8 cellular contexts compared by ENCODE assay signal in genomic region chr5:141558150-141558549, GRCh38.
DNase-seq lines count a peak whose midpoint lies in the region; ATAC-seq and TF ChIP-seq lines count a peak whose summit lies in the region.

No MANE protein-coding gene starts in this region.

- H3K27ac ChIP-seq in breast epithelium (peak overlapping the region; percentile 83 to 87), muscle layer of colon (ENCODE audit: low read depth, low read length) (peak overlapping the region; percentile 88), ovary (peak overlapping the region in 1 of 2 donors; percentile 39)

- no peak for TF ChIP-seq EP300 in ovary (IDR thresholded peaks at IDR 0.05)

- H3K4me1 ChIP-seq in breast epithelium: peaks cover 0 to 3% of the 10 kb centered on the region in 2 donors
- peaks cover 35% of the 10 kb centered on the region for H3K4me1 ChIP-seq in muscle layer of colon (ENCODE audit: insufficient read depth, low read length)
- peaks cover 2% of the 10 kb centered on the region for H3K4me1 ChIP-seq in ovary (ENCODE audit: insufficient read depth)

- peak; percentile 6 for ATAC-seq in HG03354 (IDR thresholded peaks at IDR 0.05; ENCODE audit: poor library complexity, severe bottlenecking, unreplicated experiment)

- peak overlapping the region in 1 of 7 donors; percentile 78 for H3K27ac Mint-ChIP-seq in CD14-positive monocyte

- TF ChIP-seq CTCF in CD14-positive monocyte (IDR thresholded peaks at IDR 0.05) (peak; percentile 53), breast epithelium (IDR thresholded peaks at IDR 0.05) (no peak), foreskin fibroblast (IDR thresholded peaks at IDR 0.05; ENCODE audit: low read depth, low read length) (no peak), ovary (IDR thresholded peaks at IDR 0.05) (no peak)

- H3K9me3 Mint-ChIP-seq in CD14-positive monocyte: no peaks in the 10 kb centered on the region

- no peak overlapping the region for H3K9ac ChIP-seq in muscle layer of colon (ENCODE audit: low read length)

- H3K36me3 ChIP-seq in breast epithelium: no peaks in the 10 kb centered on the region
- no peaks in the 10 kb centered on the region for H3K36me3 ChIP-seq in muscle layer of colon (ENCODE audit: insufficient read depth, low read length)
- H3K36me3 ChIP-seq in ovary: no peaks in the 10 kb centered on the region

- H3K36me3 Mint-ChIP-seq in CD14-positive monocyte: peaks cover 85 to 98% of the 10 kb centered on the region in 2 donors

- TF ChIP-seq POLR2A in breast epithelium (IDR thresholded peaks at IDR 0.05) (no peak), ovary (IDR thresholded peaks at IDR 0.05) (no peak)

- no peaks in the 10 kb centered on the region for H3K27me3 ChIP-seq in breast epithelium
- no peaks in the 10 kb centered on the region for H3K27me3 ChIP-seq in muscle layer of colon (ENCODE audit: control insufficient read depth in 1 of 2, insufficient read depth in 2 of 2, low read length in 2 of 2)
- H3K27me3 ChIP-seq in ovary: no peaks in the 10 kb centered on the region

- no peaks in the 10 kb centered on the region for H3K27me3 Mint-ChIP-seq in CD14-positive monocyte (ENCODE audit: low read depth in 3 of 3)

- H3K4me3 ChIP-seq in breast epithelium: peak overlapping the region in 1 of 3 donors; percentile 57
- peak overlapping the region; percentile 29 to 49 for H3K4me3 ChIP-seq in muscle layer of colon (ENCODE audit: low read depth in 1 of 2, low read length in 2 of 2)
- peak overlapping the region in 1 of 2 donors; percentile 28 for H3K4me3 ChIP-seq in foreskin fibroblast (ENCODE audit: low read depth in 1 of 2, low read length in 2 of 2)
- no peak overlapping the region for H3K4me3 ChIP-seq in ovary

- DNase-seq in CD14-positive monocyte (ENCODE audit: low spot score): no peak
- DNase-seq in breast epithelium (ENCODE audit: low spot score in 2 of 2): no peak
- no peak for DNase-seq in foreskin fibroblast
- DNase-seq in stimulated activated naive CD4-positive, alpha-beta T cell treated with Interleukin-2 at 50 U/mL for 16 hours (lab: John Stamatoyannopoulos, UW): no peak
- no peak for DNase-seq in ovary
- no peak for DNase-seq in NCI-H1694 treated with DMSO at 0.1 percent for 48 hours (lab: John Stamatoyannopoulos, UW)

- H3K4me1 Mint-ChIP-seq in CD14-positive monocyte: peaks cover 3% of the 10 kb centered on the region

- H3K9me3 ChIP-seq in breast epithelium: no peaks in the 10 kb centered on the region
- no peaks in the 10 kb centered on the region for H3K9me3 ChIP-seq in muscle layer of colon (ENCODE audit: low read length)
- H3K9me3 ChIP-seq in ovary: peaks cover 0 to 3% of the 10 kb centered on the region in 2 donors

- WGBS in ovary, 3 donors: 43 to 50% (median 49%) methylated on average over 6 of the region's 6 CpGs

- intact Hi-C loops in CD14-positive monocyte (cut with micrococcal nuclease) (loop anchor here in 1 of 2 donors (5.0 kb wide), 1 partner anchor 136 kb away; the partner anchor contains the start of gene PCDHGA11), breast epithelium (cut with DNase I; ENCODE audit: low total_unique reads) (loop anchor here (10.0 kb wide), 1 partner anchor 133 kb away; the partner anchor contains the start of gene PCDHGA11), ovary (cut with DNase I) (loop anchor here in 3 of 4 donors (5.0 to 10.0 kb wide), 5 partner anchors 41 to 233 kb away; partner anchors contain the start of genes PCDHGA8 (in 1 of the 3), PCDHGA9 (in 1 of the 3), PCDHGB5 (in 1 of the 3) and PCDHGB6 (in 1 of the 3))

- no peak overlapping the region for H3K4me3 Mint-ChIP-seq in CD14-positive monocyte
